ENCODE assay signal across 8 cellular contexts in the genomic region with DNA sequence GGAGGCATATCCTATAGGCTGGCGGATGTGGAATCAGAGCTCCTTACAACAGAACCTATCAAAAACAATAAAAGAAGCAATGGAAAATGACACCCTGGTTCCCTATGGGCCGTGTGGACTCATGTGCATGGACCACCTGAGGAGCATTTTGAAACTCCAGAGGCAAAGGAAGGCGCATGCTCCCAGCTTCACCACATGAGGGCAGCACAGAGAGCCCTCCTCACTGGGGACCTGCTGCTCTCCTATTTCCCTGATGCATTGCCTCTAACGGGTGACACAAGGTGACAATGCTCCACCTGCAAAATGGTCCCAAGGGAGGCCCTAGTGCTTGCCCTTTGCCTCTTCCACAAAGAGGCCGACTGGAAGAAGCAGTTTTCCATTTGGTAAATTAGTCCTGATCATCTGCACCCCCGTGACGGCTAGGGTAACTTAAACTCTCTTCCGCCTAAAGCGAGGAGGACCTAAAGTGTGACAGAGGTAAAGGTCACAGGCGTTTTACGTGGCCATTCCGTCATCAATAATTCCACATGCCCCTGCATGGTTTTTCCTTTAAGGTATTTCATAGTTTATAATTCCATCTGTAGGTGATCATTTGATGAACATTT.
DNase-seq lines count a peak whose midpoint lies in the region; ATAC-seq and TF ChIP-seq lines count a peak whose summit lies in the region.

No MANE protein-coding gene starts in this region.

- ATAC-seq in HG02884 (IDR thresholded peaks at IDR 0.05; ENCODE audit: unreplicated experiment) (peak; percentile 80), left ventricle myocardium superior (peak; percentile 29)

- DNase-seq in AG09319 (ENCODE audit: extremely low read depth, low read depth), result no peak
- peak; percentile 65 for DNase-seq in GM13977 (ENCODE audit: low spot score)
- DNase-seq in NCI-H82 (lab: John Stamatoyannopoulos, UW), result peak; percentile 59
- peak; percentile 32 for DNase-seq in activated T-cell treated with anti-CD3 and anti-CD28 coated beads, Interleukin-2, amount 50 U/mL, for 1 hour
- no peak for DNase-seq in left ventricle myocardium superior
- peak; percentile 33 for DNase-seq in stimulated activated CD4-positive, alpha-beta T cell treated with anti-CD3 and anti-CD28 coated beads, Interleukin-1b, Interleukin-23, amount 100 ng/mL, for 48 hours
- DNase-seq in GOT3 (lab: John Stamatoyannopoulos, UW), result no peak

- peak; percentile 85 for TF ChIP-seq CTCF in AG09319 (IDR thresholded peaks at IDR 0.05; ENCODE audit: low read depth, low read length)
- TF ChIP-seq CTCF in GM13977 (IDR thresholded peaks at IDR 0.05; ENCODE audit: extremely low read depth, insufficient read depth, missing control alignments), result peak; percentile 86

- in situ Hi-C loops in GM13977 (cut with MboI; ENCODE audit: low pct_unique_long_range_greater_than_20kb, low sequenced_read_pairs, unreplicated experiment), result no loop called here

- intact Hi-C loops in left ventricle myocardium superior (cut with micrococcal nuclease), result no loop called here

Comparison
In these comparisons a context has a peak if more than half of its experiments do, and no peak if none do; other contexts are left out.
1. DNase-seq: peak in GM13977 (single experiment), NCI-H82 (single experiment), activated T-cell treated with anti-CD3 and anti-CD28 coated beads, Interleukin-2, amount 50 U/mL, for 1 hour (single experiment) and stimulated activated CD4-positive, alpha-beta T cell treated with anti-CD3 and anti-CD28 coated beads, Interleukin-1b, Interleukin-23, amount 100 ng/mL, for 48 hours (single experiment); none in AG09319 (single experiment), left ventricle myocardium superior (single experiment) and GOT3 (single experiment).